In the genomic region with DNA sequence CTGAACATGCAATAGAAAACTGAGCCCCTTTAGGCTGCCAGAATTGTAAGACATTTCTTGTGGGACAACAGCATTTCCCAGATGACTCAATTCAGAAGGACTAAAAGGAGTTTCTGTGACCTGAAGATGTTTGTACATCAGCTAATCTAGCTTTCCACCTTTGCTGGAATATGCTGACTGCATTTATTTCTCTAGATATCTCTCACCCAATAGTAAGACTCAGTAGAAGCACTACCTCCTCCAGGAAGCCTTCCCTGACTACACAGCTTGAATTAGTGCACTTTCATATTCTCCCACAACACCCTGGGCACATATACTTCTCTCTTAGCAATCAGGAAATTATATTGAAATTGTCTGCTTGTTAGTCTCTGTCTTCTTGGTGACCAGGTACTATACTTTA, we compare ENCODE assay signal across 22 cellular contexts.
"Had no signal": no experiment of that assay in that cellular context is flagged by ENCODE, and none has a peak within 500 bp of the region (broad histone marks: within the 10 kb centered on the region; RNA-seq: fewer than 3 reads in every experiment).

No MANE protein-coding gene starts in this region.

- H3K36me3 Mint-ChIP-seq: activated CD8-positive, alpha-beta memory T cell treated with anti-CD3 and anti-CD28 coated beads, Interleukin-2, amount 10 ng/mL, durations not matched to agents 7 days and 5 days; naive thymus-derived CD4-positive, alpha-beta T cell had no signal

- H3K9me3 ChIP-seq: uterus had no signal

- H3K36me3 ChIP-seq: uterus had no signal

- H3K27ac Mint-ChIP-seq: activated CD4-positive, alpha-beta T cell treated with anti-CD3 and anti-CD28 coated beads, Interleukin-2, amount 10 ng/mL, durations not matched to agents 7 days and 5 days; activated CD8-positive, alpha-beta memory T cell treated with anti-CD3 and anti-CD28 coated beads, Interleukin-2, amount 10 ng/mL, durations not matched to agents 7 days and 5 days; activated CD8-positive, alpha-beta T cell treated with anti-CD3 and anti-CD28 coated beads for 36 hours; activated T-helper 1 cell treated with anti-CD3 and anti-CD28 coated beads, Interleukin-12 subunit alpha, Interleukin-12 subunit beta, Interleukin-2, Interleukin-4 antibody, amounts not matched to agents 30 ng/mL and 10 ng/mL and 1 ng/mL, durations not matched to agents 14 hours and 24 hours and 36 hours; dendritic cell treated with granulocyte-macrophage colony-stimulating factor and Interleukin-4, amounts not matched to agents 40 ng/mL and 50 ng/mL, for 4 days; naive thymus-derived CD4-positive, alpha-beta T cell; progenitor cell of endocrine pancreas had no signal

- H3K9me3 Mint-ChIP-seq: activated CD4-positive, alpha-beta T cell treated with anti-CD3 and anti-CD28 coated beads, Interleukin-2, amount 10 ng/mL, durations not matched to agents 7 days and 5 days; activated CD8-positive, alpha-beta T cell treated with anti-CD3 and anti-CD28 coated beads for 36 hours; activated T-helper 1 cell treated with anti-CD3 and anti-CD28 coated beads, Interleukin-12 subunit alpha, Interleukin-12 subunit beta, Interleukin-2, Interleukin-4 antibody, amounts not matched to agents 30 ng/mL and 10 ng/mL and 1 ng/mL, durations not matched to agents 14 hours and 24 hours and 36 hours; dendritic cell treated with granulocyte-macrophage colony-stimulating factor and Interleukin-4, amounts not matched to agents 40 ng/mL and 50 ng/mL, for 4 days; naive thymus-derived CD4-positive, alpha-beta T cell had no signal

- DNase-seq: activated CD4-positive, alpha-beta T cell treated with anti-CD3 and anti-CD28 coated beads, Interleukin-2, amount 10 ng/mL, durations not matched to agents 7 days and 5 days; activated CD8-positive, alpha-beta memory T cell treated with anti-CD3 and anti-CD28 coated beads, Interleukin-2, amount 10 ng/mL, durations not matched to agents 7 days and 5 days; activated CD8-positive, alpha-beta T cell treated with anti-CD3 and anti-CD28 coated beads for 36 hours; activated gamma-delta T cell; activated naive CD4-positive, alpha-beta T cell treated with anti-CD3 and anti-CD28 coated beads, Interleukin-2, amount 50 U/mL, for 16 hours; activated T-cell treated with anti-CD3 and anti-CD28 coated beads for 4 hours; effector memory CD4-positive, alpha-beta T cell; foreskin melanocyte; kidney; naive thymus-derived CD4-positive, alpha-beta T cell; retina; stimulated activated CD4-positive, alpha-beta T cell treated with anti-CD3 and anti-CD28 coated beads, Interleukin-12 subunit alpha, Interleukin-12 subunit beta, amount 100 ng/mL, for 4 hours; stimulated activated CD4-positive, alpha-beta T cell treated with anti-CD3 and anti-CD28 coated beads, Interleukin-4, amount 100 ng/mL, for 4 hours; stimulated activated naive CD8-positive, alpha-beta T cell treated with anti-CD3 and anti-CD28 coated beads, Interleukin-15, Interleukin-2, amounts not matched to agents 100 U/mL and 50 U/mL, for 24 hours; SW 1271; trophoblast cell; uterus had no signal

- H3K4me3 ChIP-seq: lung, uterus had no signal

- H3K4me1 Mint-ChIP-seq: activated CD4-positive, alpha-beta T cell treated with anti-CD3 and anti-CD28 coated beads, Interleukin-2, amount 10 ng/mL, durations not matched to agents 7 days and 5 days; activated CD8-positive, alpha-beta memory T cell treated with anti-CD3 and anti-CD28 coated beads, Interleukin-2, amount 10 ng/mL, durations not matched to agents 7 days and 5 days had no signal

- H3K27me3 ChIP-seq: uterus had no signal

- ATAC-seq: activated CD8-positive, alpha-beta memory T cell treated with anti-CD3 and anti-CD28 coated beads, Interleukin-2, amount 10 ng/mL, durations not matched to agents 7 days and 5 days; activated CD8-positive, alpha-beta T cell treated with anti-CD3 and anti-CD28 coated beads for 36 hours; left lobe of liver; naive thymus-derived CD4-positive, alpha-beta T cell; stimulated activated naive CD8-positive, alpha-beta T cell treated with anti-CD3 and anti-CD28 coated beads, Interleukin-15, Interleukin-2, amounts not matched to agents 100 U/mL and 50 U/mL, for 24 hours had no signal

- H3K4me3 Mint-ChIP-seq: activated CD4-positive, alpha-beta T cell treated with anti-CD3 and anti-CD28 coated beads, Interleukin-2, amount 10 ng/mL, durations not matched to agents 7 days and 5 days; activated CD8-positive, alpha-beta memory T cell treated with anti-CD3 and anti-CD28 coated beads, Interleukin-2, amount 10 ng/mL, durations not matched to agents 7 days and 5 days; activated CD8-positive, alpha-beta T cell treated with anti-CD3 and anti-CD28 coated beads for 36 hours; activated T-helper 1 cell treated with anti-CD3 and anti-CD28 coated beads, Interleukin-12 subunit alpha, Interleukin-12 subunit beta, Interleukin-2, Interleukin-4 antibody, amounts not matched to agents 30 ng/mL and 10 ng/mL and 1 ng/mL, durations not matched to agents 14 hours and 24 hours and 36 hours; dendritic cell treated with granulocyte-macrophage colony-stimulating factor and Interleukin-4, amounts not matched to agents 40 ng/mL and 50 ng/mL, for 4 days; naive thymus-derived CD4-positive, alpha-beta T cell had no signal

- H3K27me3 Mint-ChIP-seq: activated CD8-positive, alpha-beta memory T cell treated with anti-CD3 and anti-CD28 coated beads, Interleukin-2, amount 10 ng/mL, durations not matched to agents 7 days and 5 days; dendritic cell treated with granulocyte-macrophage colony-stimulating factor and Interleukin-4, amounts not matched to agents 40 ng/mL and 50 ng/mL, for 4 days; progenitor cell of endocrine pancreas had no signal
